1 cellular context compared by ENCODE assay signal in the genomic region with DNA sequence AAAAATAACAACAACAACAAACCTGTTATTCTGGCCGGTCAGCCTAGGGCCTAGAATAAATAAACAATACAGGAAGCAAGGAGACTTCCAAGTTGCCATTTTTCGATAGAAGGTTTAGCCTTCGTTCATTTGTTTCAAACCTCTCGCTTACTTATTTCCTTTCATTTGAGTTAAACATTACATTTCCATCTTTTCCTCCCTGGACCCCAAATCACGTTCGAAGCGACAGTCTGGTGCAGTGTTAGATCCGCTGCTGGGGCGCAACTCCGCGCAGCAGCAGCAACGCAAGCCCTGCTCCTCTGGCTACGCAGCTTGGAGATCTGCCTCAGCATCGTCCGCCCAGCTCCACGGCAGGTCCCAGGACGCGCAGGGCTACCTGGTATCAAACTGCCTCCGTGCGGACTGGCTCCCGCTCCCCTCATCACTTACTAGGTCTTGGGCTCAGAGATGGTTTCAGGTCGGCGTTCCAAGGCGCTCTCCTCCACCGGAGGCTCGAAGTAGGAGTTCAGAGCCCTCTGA.
TF ChIP-seq lines count a peak whose summit lies in the region.

No MANE protein-coding gene starts in this region.

TF ChIP-seq in K562, 482 proteins besides CTCF, POLR2A, EP300 and RAD21 (continued from another document):
- TF ChIP-seq, protein P1, sequence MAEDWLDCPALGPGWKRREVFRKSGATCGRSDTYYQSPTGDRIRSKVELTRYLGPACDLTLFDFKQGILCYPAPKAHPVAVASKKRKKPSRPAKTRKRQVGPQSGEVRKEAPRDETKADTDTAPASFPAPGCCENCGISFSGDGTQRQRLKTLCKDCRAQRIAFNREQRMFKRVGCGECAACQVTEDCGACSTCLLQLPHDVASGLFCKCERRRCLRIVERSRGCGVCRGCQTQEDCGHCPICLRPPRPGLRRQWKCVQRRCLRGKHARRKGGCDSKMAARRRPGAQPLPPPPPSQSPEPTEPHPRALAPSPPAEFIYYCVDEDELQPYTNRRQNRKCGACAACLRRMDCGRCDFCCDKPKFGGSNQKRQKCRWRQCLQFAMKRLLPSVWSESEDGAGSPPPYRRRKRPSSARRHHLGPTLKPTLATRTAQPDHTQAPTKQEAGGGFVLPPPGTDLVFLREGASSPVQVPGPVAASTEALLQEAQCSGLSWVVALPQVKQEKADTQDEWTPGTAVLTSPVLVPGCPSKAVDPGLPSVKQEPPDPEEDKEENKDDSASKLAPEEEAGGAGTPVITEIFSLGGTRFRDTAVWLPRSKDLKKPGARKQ (CRISPR knock-in tag; IDR thresholded peaks at IDR 0.05): no peak
- TF ChIP-seq, protein P2, sequence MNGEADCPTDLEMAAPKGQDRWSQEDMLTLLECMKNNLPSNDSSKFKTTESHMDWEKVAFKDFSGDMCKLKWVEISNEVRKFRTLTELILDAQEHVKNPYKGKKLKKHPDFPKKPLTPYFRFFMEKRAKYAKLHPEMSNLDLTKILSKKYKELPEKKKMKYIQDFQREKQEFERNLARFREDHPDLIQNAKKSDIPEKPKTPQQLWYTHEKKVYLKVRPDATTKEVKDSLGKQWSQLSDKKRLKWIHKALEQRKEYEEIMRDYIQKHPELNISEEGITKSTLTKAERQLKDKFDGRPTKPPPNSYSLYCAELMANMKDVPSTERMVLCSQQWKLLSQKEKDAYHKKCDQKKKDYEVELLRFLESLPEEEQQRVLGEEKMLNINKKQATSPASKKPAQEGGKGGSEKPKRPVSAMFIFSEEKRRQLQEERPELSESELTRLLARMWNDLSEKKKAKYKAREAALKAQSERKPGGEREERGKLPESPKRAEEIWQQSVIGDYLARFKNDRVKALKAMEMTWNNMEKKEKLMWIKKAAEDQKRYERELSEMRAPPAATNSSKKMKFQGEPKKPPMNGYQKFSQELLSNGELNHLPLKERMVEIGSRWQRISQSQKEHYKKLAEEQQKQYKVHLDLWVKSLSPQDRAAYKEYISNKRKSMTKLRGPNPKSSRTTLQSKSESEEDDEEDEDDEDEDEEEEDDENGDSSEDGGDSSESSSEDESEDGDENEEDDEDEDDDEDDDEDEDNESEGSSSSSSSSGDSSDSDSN (IDR thresholded peaks at IDR 0.05; ENCODE audit: borderline replicate concordance in 1 of 2, low read depth in 2 of 2, low read length in 2 of 2): 0 out of 4 replicates have a peak, but pooled peaks of 1 of the 2 experiments have one; percentile 25
- TF ChIP-seq, protein P3, sequence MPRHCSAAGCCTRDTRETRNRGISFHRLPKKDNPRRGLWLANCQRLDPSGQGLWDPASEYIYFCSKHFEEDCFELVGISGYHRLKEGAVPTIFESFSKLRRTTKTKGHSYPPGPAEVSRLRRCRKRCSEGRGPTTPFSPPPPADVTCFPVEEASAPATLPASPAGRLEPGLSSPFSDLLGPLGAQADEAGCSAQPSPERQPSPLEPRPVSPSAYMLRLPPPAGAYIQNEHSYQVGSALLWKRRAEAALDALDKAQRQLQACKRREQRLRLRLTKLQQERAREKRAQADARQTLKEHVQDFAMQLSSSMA (CRISPR knock-in tag; IDR thresholded peaks at IDR 0.05): no peak
- TF ChIP-seq SRSF1 (IDR thresholded peaks at IDR 0.05; ENCODE audit: low read depth, low read length) (no peak), SMARCC2 (IDR thresholded peaks at IDR 0.05; ENCODE audit: low read depth) (no peak), MIER1 (IDR thresholded peaks at IDR 0.05; ENCODE audit: low read depth) (peak; percentile 67; the same call in 1 of the 2 replicates), CCNT2 (IDR thresholded peaks at IDR 0.05; ENCODE audit: borderline replicate concordance, extremely low read depth, insufficient read length, low read depth, low read length) (no peak)
- TF ChIP-seq, protein P4, sequence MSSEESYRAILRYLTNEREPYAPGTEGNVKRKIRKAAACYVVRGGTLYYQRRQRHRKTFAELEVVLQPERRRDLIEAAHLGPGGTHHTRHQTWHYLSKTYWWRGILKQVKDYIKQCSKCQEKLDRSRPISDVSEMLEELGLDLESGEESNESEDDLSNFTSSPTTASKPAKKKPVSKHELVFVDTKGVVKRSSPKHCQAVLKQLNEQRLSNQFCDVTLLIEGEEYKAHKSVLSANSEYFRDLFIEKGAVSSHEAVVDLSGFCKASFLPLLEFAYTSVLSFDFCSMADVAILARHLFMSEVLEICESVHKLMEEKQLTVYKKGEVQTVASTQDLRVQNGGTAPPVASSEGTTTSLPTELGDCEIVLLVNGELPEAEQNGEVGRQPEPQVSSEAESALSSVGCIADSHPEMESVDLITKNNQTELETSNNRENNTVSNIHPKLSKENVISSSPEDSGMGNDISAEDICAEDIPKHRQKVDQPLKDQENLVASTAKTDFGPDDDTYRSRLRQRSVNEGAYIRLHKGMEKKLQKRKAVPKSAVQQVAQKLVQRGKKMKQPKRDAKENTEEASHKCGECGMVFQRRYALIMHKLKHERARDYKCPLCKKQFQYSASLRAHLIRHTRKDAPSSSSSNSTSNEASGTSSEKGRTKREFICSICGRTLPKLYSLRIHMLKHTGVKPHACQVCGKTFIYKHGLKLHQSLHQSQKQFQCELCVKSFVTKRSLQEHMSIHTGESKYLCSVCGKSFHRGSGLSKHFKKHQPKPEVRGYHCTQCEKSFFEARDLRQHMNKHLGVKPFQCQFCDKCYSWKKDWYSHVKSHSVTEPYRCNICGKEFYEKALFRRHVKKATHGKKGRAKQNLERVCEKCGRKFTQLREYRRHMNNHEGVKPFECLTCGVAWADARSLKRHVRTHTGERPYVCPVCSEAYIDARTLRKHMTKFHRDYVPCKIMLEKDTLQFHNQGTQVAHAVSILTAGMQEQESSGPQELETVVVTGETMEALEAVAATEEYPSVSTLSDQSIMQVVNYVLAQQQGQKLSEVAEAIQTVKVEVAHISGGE (CRISPR knock-in tag; IDR thresholded peaks at IDR 0.05): 0 out of 6 replicates have a peak, but pooled peaks of 1 of the 3 experiments have one; percentile 2
- TF ChIP-seq, protein P5, sequence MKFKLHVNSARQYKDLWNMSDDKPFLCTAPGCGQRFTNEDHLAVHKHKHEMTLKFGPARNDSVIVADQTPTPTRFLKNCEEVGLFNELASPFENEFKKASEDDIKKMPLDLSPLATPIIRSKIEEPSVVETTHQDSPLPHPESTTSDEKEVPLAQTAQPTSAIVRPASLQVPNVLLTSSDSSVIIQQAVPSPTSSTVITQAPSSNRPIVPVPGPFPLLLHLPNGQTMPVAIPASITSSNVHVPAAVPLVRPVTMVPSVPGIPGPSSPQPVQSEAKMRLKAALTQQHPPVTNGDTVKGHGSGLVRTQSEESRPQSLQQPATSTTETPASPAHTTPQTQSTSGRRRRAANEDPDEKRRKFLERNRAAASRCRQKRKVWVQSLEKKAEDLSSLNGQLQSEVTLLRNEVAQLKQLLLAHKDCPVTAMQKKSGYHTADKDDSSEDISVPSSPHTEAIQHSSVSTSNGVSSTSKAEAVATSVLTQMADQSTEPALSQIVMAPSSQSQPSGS (CRISPR knock-in tag; IDR thresholded peaks at IDR 0.05): no peak
- TF ChIP-seq, protein P6, sequence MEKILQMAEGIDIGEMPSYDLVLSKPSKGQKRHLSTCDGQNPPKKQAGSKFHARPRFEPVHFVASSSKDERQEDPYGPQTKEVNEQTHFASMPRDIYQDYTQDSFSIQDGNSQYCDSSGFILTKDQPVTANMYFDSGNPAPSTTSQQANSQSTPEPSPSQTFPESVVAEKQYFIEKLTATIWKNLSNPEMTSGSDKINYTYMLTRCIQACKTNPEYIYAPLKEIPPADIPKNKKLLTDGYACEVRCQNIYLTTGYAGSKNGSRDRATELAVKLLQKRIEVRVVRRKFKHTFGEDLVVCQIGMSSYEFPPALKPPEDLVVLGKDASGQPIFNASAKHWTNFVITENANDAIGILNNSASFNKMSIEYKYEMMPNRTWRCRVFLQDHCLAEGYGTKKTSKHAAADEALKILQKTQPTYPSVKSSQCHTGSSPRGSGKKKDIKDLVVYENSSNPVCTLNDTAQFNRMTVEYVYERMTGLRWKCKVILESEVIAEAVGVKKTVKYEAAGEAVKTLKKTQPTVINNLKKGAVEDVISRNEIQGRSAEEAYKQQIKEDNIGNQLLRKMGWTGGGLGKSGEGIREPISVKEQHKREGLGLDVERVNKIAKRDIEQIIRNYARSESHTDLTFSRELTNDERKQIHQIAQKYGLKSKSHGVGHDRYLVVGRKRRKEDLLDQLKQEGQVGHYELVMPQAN (IDR thresholded peaks at IDR 0.05; ENCODE audit: borderline replicate concordance): peak; percentile 71
